ENCODE assay signal across 10 cellular contexts in genomic region chr11:2382129-2382517, GRCh38. TPM values are rescaled to one million over a fixed set of nuclear protein-coding genes. Genes with fewer than 3 reads are reported as not detected.
DNase-seq lines count a peak whose midpoint lies in the region; ATAC-seq and TF ChIP-seq lines count a peak whose summit lies in the region.
"Had no signal": no experiment of that assay in that cellular context is flagged by ENCODE, and none has a peak within 500 bp of the region (broad histone marks: within the 10 kb centered on the region; RNA-seq: fewer than 3 reads in every experiment).

No MANE protein-coding gene starts in this region.

- ATAC-seq in WTC11 (no peak), HG03442 (IDR thresholded peaks at IDR 0.05; ENCODE audit: unreplicated experiment) (no peak), esophagus mucosa (no peak)
- ATAC-seq: T-helper 17 cell had no signal

- H3K9ac ChIP-seq in skeletal muscle satellite cell (ENCODE audit: low read depth, low read length), result peak overlapping the region; percentile 72

- peak in 1 of 5 donors; percentile 46 for DNase-seq in CD8-positive, alpha-beta memory T cell
- DNase-seq in adrenal gland (peak in 2 of 7 donors; percentile 17 to 28), left ventricle myocardium inferior (no peak), WTC11 (ENCODE audit: low spot score) (no peak), SHP77 (lab: John Stamatoyannopoulos, UW) (no peak)
- DNase-seq: T-helper 17 cell had no signal

- CTCF ChIA-PET in CD8-positive, alpha-beta memory T cell (lab: Charles Lee), result interaction anchor here (0.7 to 1.6 kb wide), 2 partner anchors 19 to 76 kb away, joined by 3 to 11 read pairs; partner anchors contain the start of gene TSSC4
- CTCF ChIA-PET in WTC11 (lab: Charles Lee), result interaction anchor here (0.9 to 4.3 kb wide), 5 partner anchors 8 to 149 kb away, joined by 3 to 23 read pairs (median 4); partner anchors contain the start of gene TSSC4

- no peaks in the 10 kb centered on the region for H3K9me3 Mint-ChIP-seq in CD8-positive, alpha-beta memory T cell
- H3K9me3 Mint-ChIP-seq in WTC11, result no peaks in the 10 kb centered on the region

- peak overlapping the region; percentile 76 for H3K4me2 ChIP-seq in skeletal muscle satellite cell (ENCODE audit: low read length)

- no peak overlapping the region for H3K27ac ChIP-seq in CD8-positive, alpha-beta memory T cell (ENCODE audit: low read depth, low read length)
- H3K27ac ChIP-seq in adrenal gland (peak overlapping the region; percentile 16 to 99 (median 68)), left ventricle myocardium inferior (replicated peaks) (peak overlapping the region; percentile 99)

- TF ChIP-seq CTCF in adrenal gland (IDR thresholded peaks at IDR 0.05), result no peak
- no peak for TF ChIP-seq CTCF in left ventricle myocardium inferior (IDR thresholded peaks at IDR 0.05; ENCODE audit: borderline replicate concordance)
- no peak for TF ChIP-seq CTCF in WTC11 (IDR thresholded peaks at IDR 0.05)

- TF ChIP-seq POLR2A in adrenal gland (IDR thresholded peaks at IDR 0.05), result no peak

- POLR2A ChIA-PET in CD8-positive, alpha-beta memory T cell (lab: Charles Lee), result interaction anchor here (0.8 to 1.2 kb wide), 2 partner anchors 18 to 20 kb away, joined by 3 to 5 read pairs; partner anchors contain the start of gene TSSC4
- POLR2A ChIA-PET in WTC11 (lab: Charles Lee), result no interaction called here

- H3K4me1 ChIP-seq in CD8-positive, alpha-beta memory T cell (ENCODE audit: insufficient read depth, low read length), result peaks cover 62% of the 10 kb centered on the region
- H3K4me1 ChIP-seq in adrenal gland (replicated peaks in 1 of 2) (peaks cover 11 to 72% of the 10 kb centered on the region in 2 donors), left ventricle myocardium inferior (peaks cover 96% of the 10 kb centered on the region), skeletal muscle satellite cell (ENCODE audit: control insufficient read depth, insufficient read depth, low read length) (peaks cover 65% of the 10 kb centered on the region)

- no peaks in the 10 kb centered on the region for H3K36me3 ChIP-seq in CD8-positive, alpha-beta memory T cell (ENCODE audit: insufficient read depth, low read length)
- H3K36me3 ChIP-seq in adrenal gland (replicated peaks in 1 of 2), result no peaks in the 10 kb centered on the region
- peaks cover 7% of the 10 kb centered on the region for H3K36me3 ChIP-seq in left ventricle myocardium inferior
- H3K36me3 ChIP-seq in skeletal muscle satellite cell (ENCODE audit: insufficient read depth, low read length), result peaks cover 10% of the 10 kb centered on the region

- H3K27ac Mint-ChIP-seq in CD8-positive, alpha-beta memory T cell, result peak overlapping the region in 5 of 8 donors; percentile 17 to 90 (median 67)
- no peak overlapping the region for H3K27ac Mint-ChIP-seq in WTC11
- H3K27ac Mint-ChIP-seq: T-helper 17 cell had no signal

- intact Hi-C loops in adrenal gland (cut with DNase I) (no loop called here), left ventricle myocardium inferior (cut with micrococcal nuclease) (no loop called here)

- H3K9me3 ChIP-seq in CD8-positive, alpha-beta memory T cell (ENCODE audit: low read length), result no peaks in the 10 kb centered on the region
- H3K9me3 ChIP-seq in adrenal gland (replicated peaks in 1 of 3) (no peaks in the 10 kb centered on the region), left ventricle myocardium inferior (replicated peaks) (no peaks in the 10 kb centered on the region), skeletal muscle satellite cell (replicated peaks; ENCODE audit: low read length) (no peaks in the 10 kb centered on the region)

- H3K4me3 Mint-ChIP-seq in CD8-positive, alpha-beta memory T cell, result peak overlapping the region in 2 of 7 donors; percentile 13 to 72
- no peak overlapping the region for H3K4me3 Mint-ChIP-seq in WTC11
- H3K4me3 Mint-ChIP-seq: T-helper 17 cell had no signal

- H3K4me3 ChIP-seq in CD8-positive, alpha-beta memory T cell (ENCODE audit: low read length), result no peak overlapping the region
- H3K4me3 ChIP-seq in adrenal gland, result no peak overlapping the region
- peak overlapping the region; percentile 46 for H3K4me3 ChIP-seq in left ventricle myocardium inferior
- H3K4me3 ChIP-seq in skeletal muscle satellite cell (ENCODE audit: low read length), result no peak overlapping the region

- H3K27me3 Mint-ChIP-seq in CD8-positive, alpha-beta memory T cell, result no peaks in the 10 kb centered on the region
- H3K27me3 Mint-ChIP-seq in WTC11 (ENCODE audit: low read depth), result no peaks in the 10 kb centered on the region
- H3K27me3 Mint-ChIP-seq: CD4-positive, alpha-beta memory T cell; T-helper 17 cell had no signal

- WGBS in adrenal gland, 4 donors, result 33 to 66% (median 64%) methylated on average over 4 to 11 of the region's 11 CpGs

- H3K36me3 Mint-ChIP-seq in CD8-positive, alpha-beta memory T cell, result peaks cover 0 to 23% (median 0%) of the 10 kb centered on the region in 3 donors
- no peaks in the 10 kb centered on the region for H3K36me3 Mint-ChIP-seq in WTC11

- peaks cover 57 to 88% (median 64%) of the 10 kb centered on the region in 3 donors for H3K4me1 Mint-ChIP-seq in CD8-positive, alpha-beta memory T cell
- H3K4me1 Mint-ChIP-seq in WTC11, result peaks cover 20% of the 10 kb centered on the region

- no peaks in the 10 kb centered on the region for H3K27me3 ChIP-seq in CD8-positive, alpha-beta memory T cell (ENCODE audit: insufficient read depth, low read length, poor library complexity, severe bottlenecking)
- H3K27me3 ChIP-seq in adrenal gland, result no peaks in the 10 kb centered on the region
- no peaks in the 10 kb centered on the region for H3K27me3 ChIP-seq in left ventricle myocardium inferior (ENCODE audit: low read depth)
- no peaks in the 10 kb centered on the region for H3K27me3 ChIP-seq in skeletal muscle satellite cell (ENCODE audit: control insufficient read depth, insufficient read depth, low read length)

TF ChIP-seq in WTC11, 78 proteins besides CTCF, POLR2A, EP300 and RAD21:
- TF ChIP-seq ZBTB21 (CRISPR knock-in tag; IDR thresholded peaks at IDR 0.05; ENCODE audit: borderline replicate concordance) (no peak), SMAD3 (CRISPR knock-in tag; IDR thresholded peaks at IDR 0.05; ENCODE audit: borderline replicate concordance) (no peak), KAT7 (CRISPR knock-in tag; IDR thresholded peaks at IDR 0.05; ENCODE audit: borderline replicate concordance) (no peak), CREB1 (CRISPR knock-in tag; IDR thresholded peaks at IDR 0.05) (no peak), ERG (CRISPR knock-in tag; IDR thresholded peaks at IDR 0.05) (no peak), MAX (CRISPR knock-in tag; IDR thresholded peaks at IDR 0.05) (no peak)
- TF ChIP-seq, protein P1, sequence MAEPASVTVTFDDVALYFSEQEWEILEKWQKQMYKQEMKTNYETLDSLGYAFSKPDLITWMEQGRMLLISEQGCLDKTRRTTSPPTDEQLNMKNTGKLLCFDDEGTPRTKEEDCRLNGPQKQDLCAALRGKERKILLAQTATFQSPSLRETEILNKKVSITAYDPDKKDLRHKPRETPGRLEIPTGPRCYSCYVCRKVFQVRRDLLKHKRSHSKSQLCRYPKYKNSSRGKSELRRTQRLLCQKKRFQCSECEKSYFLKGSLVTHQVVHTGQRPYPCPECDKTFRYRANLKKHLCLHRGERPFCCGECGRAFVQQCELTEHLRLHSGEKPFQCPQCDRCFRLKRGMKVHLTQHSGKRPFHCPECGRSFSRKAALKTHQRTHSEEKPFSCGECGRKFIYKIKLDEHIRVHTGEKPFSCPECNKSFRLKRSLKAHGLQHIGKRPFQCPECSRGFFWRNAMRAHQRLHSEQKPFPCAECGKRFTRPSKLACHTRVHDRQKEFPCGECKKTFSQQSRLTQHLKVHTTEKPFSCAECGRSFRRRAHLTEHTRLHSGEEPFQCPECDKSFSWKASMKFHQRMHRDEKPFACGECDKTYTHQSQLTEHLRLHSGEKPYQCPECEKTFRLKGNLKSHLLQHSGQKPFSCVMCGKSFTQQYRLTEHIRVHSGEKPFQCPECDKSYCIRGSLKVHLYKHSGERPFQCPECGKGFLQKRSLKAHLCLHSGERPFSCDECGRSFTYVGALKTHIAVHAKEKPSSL (CRISPR knock-in tag; conservative IDR thresholded peaks at IDR 0.05), result no peak

RNA-seq across cellular contexts. Expression of gene CD81, which starts 5.0 kb away (rescaled TPM):
- 100 to 1,000 TPM; 176 to 189 TPM for total RNA-seq in CD8-positive, alpha-beta memory T cell
- polyA plus RNA-seq in CD8-positive, alpha-beta memory T cell, result 107 TPM
- total RNA-seq in adrenal gland (100 to 1,000 TPM; 193 to 444 (median 330) TPM), left ventricle myocardium inferior (412 TPM), WTC11 (2021) (237 to 244 TPM (median 241 TPM) in 3 replicates), esophagus mucosa (150 TPM)
- polyA plus RNA-seq in adrenal gland, result 100 to 1,000 TPM; 147 to 360 (median 190) TPM
- 194 and 241 TPM in 2 replicates for total RNA-seq in skeletal muscle satellite cell (2012; rRNA removed)

RNA-seq across cellular contexts. Expression of gene TSSC4, which starts 18.4 kb away (rescaled TPM):
- 10 to 100 TPM; 79.6 to 84.1 TPM for total RNA-seq in CD8-positive, alpha-beta memory T cell
- 85.6 TPM for polyA plus RNA-seq in CD8-positive, alpha-beta memory T cell
- total RNA-seq in adrenal gland (10 to 100 TPM; 28.7 to 53.6 (median 35.2) TPM), left ventricle myocardium inferior (31.7 TPM), WTC11 (2021) (41.2 to 45.8 TPM (median 41.4 TPM) in 3 replicates), esophagus mucosa (36.7 TPM)
- 10 to 100 TPM in 2 of 3 donors, 1 to 10 TPM in 1; 3.4 to 94.6 (median 69.6) TPM for polyA plus RNA-seq in adrenal gland
- total RNA-seq in skeletal muscle satellite cell (2012; rRNA removed), result 47.2 and 49.9 TPM in 2 replicates
